20 cellular contexts compared by ENCODE assay signal in genomic region chr2:11326692-11327211, GRCh38. TPM values are rescaled to one million over a fixed set of nuclear protein-coding genes. Genes with fewer than 3 reads are reported as not detected.
DNase-seq lines count a peak whose midpoint lies in the region; ATAC-seq and TF ChIP-seq lines count a peak whose summit lies in the region.
"Had no signal": no experiment of that assay in that cellular context is flagged by ENCODE, and none has a peak within 500 bp of the region (broad histone marks: within the 10 kb centered on the region; RNA-seq: fewer than 3 reads in every experiment).

No MANE protein-coding gene starts in this region.

- DNase-seq in EL (peak; percentile 31), OCI-M1 (lab: John Stamatoyannopoulos, UW) (peak; percentile 72), cardiac septum (ENCODE audit: low spot score) (no peak), NOMO-1 treated with dmso at 0.1 percent for 144 hours (lab: John Stamatoyannopoulos, UW; ENCODE audit: unreplicated experiment) (no peak), MM.1S (no peak)
- DNase-seq: AML-193; CD4-positive, alpha-beta memory T cell; DMS153; H7; NCI-H1105 treated with DMSO at 0.1 percent for 48 hours; NCI-H1694; NCI-H2081 treated with DMSO at 0.1 percent for 48 hours; NCI-H446 treated with DMSO at 0.1 percent for 48 hours; NK-92 treated with Interleukin-12 subunit alpha and Interleukin-12 subunit beta, amount 100 ng/mL, for 24 hours; Right ventricle myocardium superior; SK-N-SH; T-helper 1 cell had no signal

- no peak for ATAC-seq in HG03565 (IDR thresholded peaks at IDR 0.05; ENCODE audit: unreplicated experiment)

- H3K36me3 ChIP-seq in endocrine pancreas (ENCODE audit: control insufficient read depth, insufficient read depth, low read length) = no peaks in the 10 kb centered on the region
- H3K36me3 ChIP-seq in mesodermal cell (ENCODE audit: control insufficient read depth, insufficient read depth, low read length) = no peaks in the 10 kb centered on the region
- no peaks in the 10 kb centered on the region for H3K36me3 ChIP-seq in MM.1S (replicated peaks; ENCODE audit: insufficient read depth, low read length)

- H3K9ac ChIP-seq in endocrine pancreas (ENCODE audit: control insufficient read depth, insufficient read depth, low read length) = no peak overlapping the region
- H3K9ac ChIP-seq in MM.1S (ENCODE audit: low read length) = no peak overlapping the region
- H3K9ac ChIP-seq: SK-N-SH had no signal

- WGBS in mesodermal cell (ENCODE audit: insufficient coverage in 2 of 2), 2 experiments = 63 to 79% methylated on average over 3 to 4 of the region's 4 CpGs

- intact Hi-C loops in cardiac septum (cut with DNase I) = loop anchor here (5.0 kb wide), 1 partner anchor 39 kb away; no protein-coding TSS in a partner anchor

- H3K4me1 ChIP-seq in endocrine pancreas (ENCODE audit: control insufficient read depth, insufficient read depth, low read length) (peaks cover 16% of the 10 kb centered on the region), mesodermal cell (ENCODE audit: control insufficient read depth, insufficient read depth, low read length, poor library complexity, severe bottlenecking) (peaks cover 16% of the 10 kb centered on the region), MM.1S (ENCODE audit: low read length) (peaks cover 9% of the 10 kb centered on the region; the same call in 1 of the 2 replicates)

- no peak overlapping the region for H2AFZ ChIP-seq in MM.1S (ENCODE audit: low read length)

- H3K27ac ChIP-seq in mesodermal cell (ENCODE audit: low read depth, low read length, severe bottlenecking) (peak overlapping the region; percentile 20), MM.1S (ENCODE audit: low read length) (no peak overlapping the region)

- H3K27me3 ChIP-seq in endocrine pancreas (ENCODE audit: control insufficient read depth, insufficient read depth, low read length) (no peaks in the 10 kb centered on the region), MM.1S (replicated peaks; ENCODE audit: insufficient read depth, low read length) (no peaks in the 10 kb centered on the region)

- no peak for TF ChIP-seq CTCF in MM.1S (IDR thresholded peaks at IDR 0.05; ENCODE audit: low read length)

- H3K4me3 ChIP-seq in endocrine pancreas (ENCODE audit: control insufficient read depth, insufficient read depth, low read length) (peak overlapping the region; percentile 4), mesodermal cell (ENCODE audit: extremely low read depth, insufficient read depth, low read length, poor library complexity, severe bottlenecking) (no peak overlapping the region), MM.1S (ENCODE audit: low read length) (no peak overlapping the region)

- H3K79me2 ChIP-seq in MM.1S (ENCODE audit: low read length) = peaks cover 76% of the 10 kb centered on the region

- H3K9me2 ChIP-seq in MM.1S (replicated peaks; ENCODE audit: insufficient read depth, low read length) = no peaks in the 10 kb centered on the region
- H3K9me2 ChIP-seq: SK-N-SH had no signal

- H3K4me2 ChIP-seq in MM.1S (ENCODE audit: low read depth, low read length) = no peak overlapping the region
- H3K4me2 ChIP-seq: SK-N-SH had no signal

- no peaks in the 10 kb centered on the region; the same call in 1 of the 2 replicates for H4K20me1 ChIP-seq in MM.1S (ENCODE audit: insufficient read depth, low read length)

- no peaks in the 10 kb centered on the region for H3K9me3 ChIP-seq in endocrine pancreas (ENCODE audit: control insufficient read depth, low read length)
- H3K9me3 ChIP-seq in mesodermal cell (ENCODE audit: control insufficient read depth, low read length) = no peaks in the 10 kb centered on the region
- no peaks in the 10 kb centered on the region for H3K9me3 ChIP-seq in MM.1S (replicated peaks; ENCODE audit: insufficient read depth, low read length)
- H3K9me3 ChIP-seq: SK-N-SH had no signal

- peaks cover 5% of the 10 kb centered on the region; the same call in 1 of the 2 replicates for H3F3A ChIP-seq in MM.1S (ENCODE audit: insufficient read depth, low read length)

RNA-seq across cellular contexts. Expression of gene ROCK2, which starts 17.7 kb away (rescaled TPM):
- 25.8 TPM for polyA plus RNA-seq in mesodermal cell (2013, experiment 1 of 2)
- 33.7 TPM for polyA plus RNA-seq in mesodermal cell (2013, experiment 2 of 2)
- 48.6 TPM for total RNA-seq in cardiac septum

Comparison
In these comparisons a context has a peak if more than half of its experiments do, and no peak if none do; other contexts are left out.
1. DNase-seq: peak in EL (single experiment) and OCI-M1 (single experiment); none in cardiac septum (single experiment), NOMO-1 treated with dmso at 0.1 percent for 144 hours (single experiment) and MM.1S (single experiment).